ENCODE assay signal across 8 cellular contexts in the genomic region with DNA sequence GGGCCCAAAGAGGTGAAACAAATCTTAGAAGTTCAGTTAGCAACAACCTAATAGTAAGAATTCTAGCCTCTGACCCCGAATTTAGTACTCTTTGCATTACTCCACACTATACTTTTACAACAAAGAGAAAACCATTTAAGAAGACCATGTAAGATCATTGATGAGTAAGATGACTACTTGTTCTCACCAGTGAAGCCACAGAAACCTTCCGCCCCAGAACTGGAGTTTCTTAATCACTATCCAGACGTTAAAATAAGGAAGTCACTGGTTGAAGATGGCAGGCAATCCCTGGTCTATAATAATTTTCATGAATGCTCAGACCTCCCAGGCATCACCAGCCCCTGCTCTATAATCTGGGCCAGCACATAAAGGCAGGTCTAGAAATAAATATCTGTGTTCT.
DNase-seq lines count a peak whose midpoint lies in the region; ATAC-seq and TF ChIP-seq lines count a peak whose summit lies in the region.

No MANE protein-coding gene starts in this region.

- no peak for TF ChIP-seq CTCF in osteocyte (IDR thresholded peaks at IDR 0.05)
- no peak for TF ChIP-seq CTCF in Caco-2 (IDR thresholded peaks at IDR 0.05; ENCODE audit: insufficient read depth in 1 of 2, low read depth in 1 of 2, low read length in 1 of 2, severe bottlenecking in 1 of 2, unreplicated experiment in 1 of 2)

- H3K27me3 Mint-ChIP-seq in osteocyte (ENCODE audit: unreplicated experiment) (peaks cover 2% of the 10 kb centered on the region), Caco-2 (ENCODE audit: insufficient read depth, unreplicated experiment) (no peaks in the 10 kb centered on the region)

- intact Hi-C loops in aorta (cut with DNase I) (no loop called here), Caco-2 (cut with micrococcal nuclease; ENCODE audit: unreplicated experiment) (no loop called here)

- POLR2A ChIA-PET in Caco-2 (lab: Charles Lee) = no interaction called here

- H3K36me3 Mint-ChIP-seq in osteocyte (ENCODE audit: unreplicated experiment) = no peaks in the 10 kb centered on the region
- no peaks in the 10 kb centered on the region for H3K36me3 Mint-ChIP-seq in Caco-2 (ENCODE audit: insufficient read depth, unreplicated experiment)

- CTCF ChIA-PET in Caco-2 (lab: Charles Lee) = no interaction called here

- H3K36me3 ChIP-seq in aorta (ENCODE audit: control insufficient read depth in 1 of 2, insufficient read depth in 2 of 2, low read length in 1 of 2) = no peaks in the 10 kb centered on the region
- no peaks in the 10 kb centered on the region for H3K36me3 ChIP-seq in Caco-2 (ENCODE audit: control insufficient read depth, insufficient read depth, low read length)

- 72 to 75% methylated on average over 3 of the region's 3 CpGs for WGBS in aorta, 2 donors

- H3K27ac ChIP-seq in aorta (ENCODE audit: low read depth in 1 of 2, low read length in 2 of 2) = no peak overlapping the region

- H3K4me1 ChIP-seq in aorta (ENCODE audit: control insufficient read depth in 1 of 2, insufficient read depth in 2 of 2, low read length in 2 of 2) (no peaks in the 10 kb centered on the region), Caco-2 (no peaks in the 10 kb centered on the region)

- H3K9me3 ChIP-seq in aorta (ENCODE audit: control insufficient read depth, low read length) (no peaks in the 10 kb centered on the region), Caco-2 (peaks cover 12% of the 10 kb centered on the region)

- ATAC-seq in GM21737 (IDR thresholded peaks at IDR 0.05; ENCODE audit: unreplicated experiment) (peak; percentile 73), HG03520 (IDR thresholded peaks at IDR 0.05; ENCODE audit: unreplicated experiment) (peak; percentile 94), aorta (ENCODE audit: low FRiP score) (no peak)

- DNase-seq in activated CD4-positive, alpha-beta T cell treated with anti-CD3 and anti-CD28 coated beads for 24 hours (ENCODE audit: low read depth in 2 of 2) = peak; percentile 2 to 7
- no peak for DNase-seq in activated CD4-positive, alpha-beta T cell treated with anti-CD3 and anti-CD28 coated beads for 1 hour
- DNase-seq in stimulated activated CD4-positive, alpha-beta T cell treated with anti-CD3 and anti-CD28 coated beads, TNF-alpha, amount 100 ng/mL, for 48 hours (ENCODE audit: low read depth in 3 of 3) = peak in 2 of 3 donors; percentile 16 to 20
- DNase-seq in aorta (no peak), osteocyte (ENCODE audit: extremely low spot score, unreplicated experiment) (no peak), Caco-2 (no peak)

- BruUV-seq in Caco-2 (replicated peaks; lab: Mats Ljungman, UMichigan) = no TSS peak

- H3K27ac Mint-ChIP-seq in osteocyte (ENCODE audit: unreplicated experiment) = no peak overlapping the region
- H3K27ac Mint-ChIP-seq in Caco-2 (ENCODE audit: unreplicated experiment) = no peak overlapping the region

- H3K4me1 Mint-ChIP-seq in osteocyte (ENCODE audit: unreplicated experiment) (no peaks in the 10 kb centered on the region), Caco-2 (ENCODE audit: low read depth, unreplicated experiment) (no peaks in the 10 kb centered on the region)

- peaks cover 3% of the 10 kb centered on the region for H3K9me3 Mint-ChIP-seq in osteocyte (ENCODE audit: unreplicated experiment)
- peaks cover 6% of the 10 kb centered on the region for H3K9me3 Mint-ChIP-seq in Caco-2 (ENCODE audit: unreplicated experiment)

- no peak overlapping the region for H3K4me3 Mint-ChIP-seq in osteocyte (ENCODE audit: unreplicated experiment)
- H3K4me3 Mint-ChIP-seq in Caco-2 (ENCODE audit: unreplicated experiment) = no peak overlapping the region

- no peaks in the 10 kb centered on the region for H3K27me3 ChIP-seq in aorta (ENCODE audit: control insufficient read depth in 1 of 2, insufficient read depth in 2 of 2, low read length in 1 of 2)
- no peaks in the 10 kb centered on the region for H3K27me3 ChIP-seq in Caco-2 (replicated peaks; ENCODE audit: control insufficient read depth, insufficient read depth, low read length)

- H3K4me3 ChIP-seq in aorta (ENCODE audit: low read length in 2 of 2) (no peak overlapping the region), Caco-2 (ENCODE audit: low read depth, low read length) (no peak overlapping the region)

Comparison
In these comparisons a context has a peak if more than half of its experiments do, and no peak if none do; other contexts are left out.
1. DNase-seq: peak in activated CD4-positive, alpha-beta T cell treated with anti-CD3 and anti-CD28 coated beads for 24 hours (2 of 2) and stimulated activated CD4-positive, alpha-beta T cell treated with anti-CD3 and anti-CD28 coated beads, TNF-alpha, amount 100 ng/mL, for 48 hours (2 of 3); none in activated CD4-positive, alpha-beta T cell treated with anti-CD3 and anti-CD28 coated beads for 1 hour (single experiment), aorta (0 of 2), osteocyte (single experiment) and Caco-2 (0 of 2).